In genomic region chr13:28582892-28583240, GRCh38 we compare ENCODE assay signal across 23 cellular contexts.
DNase-seq lines count a peak whose midpoint lies in the region; ATAC-seq, FAIRE-seq and TF ChIP-seq lines count a peak whose summit lies in the region.
"Had no signal": no experiment of that assay in that cellular context is flagged by ENCODE, and none has a peak within 500 bp of the region (broad histone marks: within the 10 kb centered on the region; RNA-seq: fewer than 3 reads in every experiment).

No MANE protein-coding gene starts in this region.

- H3K79me2 ChIP-seq in DOHH2 (ENCODE audit: control insufficient read depth, low read length) (no peaks in the 10 kb centered on the region), K562 (ENCODE audit: control insufficient read depth, insufficient read depth, low read length) (no peaks in the 10 kb centered on the region)

- in situ Hi-C loops in K562 (cut with MboI): no loop called here

- H3K9ac ChIP-seq in K562 (ENCODE audit: insufficient read depth in 1 of 2, low read depth in 2 of 2, low read length in 2 of 2): no peak overlapping the region

- H3K4me2 ChIP-seq in DOHH2 (ENCODE audit: low read length) (0 out of 2 replicates have a peak overlapping the region, but pooled peaks have one; percentile 11), K562 (ENCODE audit: insufficient read depth, low read length) (no peak overlapping the region)

- peak; percentile 19; the same call in 1 of the 3 replicates for ATAC-seq in K562
- ATAC-seq in GM18511 (IDR thresholded peaks at IDR 0.05; ENCODE audit: unreplicated experiment): no peak
- ATAC-seq: activated T-cell treated with anti-CD3 and anti-CD28 coated beads, Interleukin-2, amount 50 U/mL, for 4 hours; natural killer cell; pancreas had no signal

- CTCF ChIA-PET in K562 (lab: Yijun Ruan, JAX; ENCODE audit: low intra/inter-chr PET ratio): no interaction called here

- H3K27me3 ChIP-seq in DOHH2 (ENCODE audit: control insufficient read depth, low read length) (0 out of 2 replicates have a peak, but pooled peaks cover 3% of the 10 kb centered on the region), K562 (ENCODE audit: control insufficient read depth in 2 of 2, insufficient read depth in 2 of 2, low read length in 2 of 2) (no peaks in the 10 kb centered on the region), Peyer's patch (no peaks in the 10 kb centered on the region)
- H3K27me3 ChIP-seq: pancreas, sigmoid colon had no signal

- TF ChIP-seq POLR2A in K562 (conservative IDR thresholded peaks at IDR 0.05) (no peak), Peyer's patch (IDR thresholded peaks at IDR 0.05) (no peak)

- 52% methylated on average over 6 of the region's 8 CpGs for WGBS in K562 (ENCODE audit: insufficient coverage, low coverage, missing lambda C conversion rate)

- POLR2A ChIA-PET in K562 (lab: Yijun Ruan, JAX): no interaction called here

- no peaks in the 10 kb centered on the region for H3F3A ChIP-seq in DOHH2 (ENCODE audit: control insufficient read depth, insufficient read depth)

- H3K27ac ChIP-seq in DOHH2 (ENCODE audit: low read depth, low read length) (no peak overlapping the region), K562 (ENCODE audit: extremely low read depth, low read depth, low read length) (peak overlapping the region; percentile 44; the same call in 1 of the 3 replicates), Peyer's patch (no peak overlapping the region)
- H3K27ac ChIP-seq: pancreas, sigmoid colon had no signal

- TF ChIP-seq RAD21 in K562 (CRISPR knock-in tag; conservative IDR thresholded peaks at IDR 0.05 in 1 of 2, IDR thresholded peaks at IDR 0.05 in 1 of 2): no peak

- no peaks in the 10 kb centered on the region for H3K9me1 ChIP-seq in K562 (ENCODE audit: control insufficient read depth, insufficient read depth, low read length)

- FAIRE-seq in K562 (lab: Jason Lieb, UNC): no peak
- FAIRE-seq: HepG2, pancreas had no signal

- H4K20me1 ChIP-seq in DOHH2 (ENCODE audit: control insufficient read depth, insufficient read depth, low read depth, low read length) (no peaks in the 10 kb centered on the region), K562 (replicated peaks; ENCODE audit: control insufficient read depth, insufficient read depth, low read length) (no peaks in the 10 kb centered on the region)

- H3K4me1 ChIP-seq in DOHH2 (ENCODE audit: control insufficient read depth, low read length) (peaks cover 18% of the 10 kb centered on the region), K562 (replicated peaks in 1 of 2; ENCODE audit: control insufficient read depth in 2 of 2, insufficient read depth in 2 of 2, low read length in 2 of 2) (peaks cover 5 to 20% of the 10 kb centered on the region in 2 experiments; a peak in 3 of 5 replicates), Peyer's patch (no peaks in the 10 kb centered on the region)
- H3K4me1 ChIP-seq: pancreas, sigmoid colon had no signal

- H3K36me3 ChIP-seq in DOHH2 (ENCODE audit: control insufficient read depth, low read length) (no peaks in the 10 kb centered on the region), K562 (ENCODE audit: control insufficient read depth, insufficient read depth, low read length) (no peaks in the 10 kb centered on the region), Peyer's patch (no peaks in the 10 kb centered on the region)
- H3K36me3 ChIP-seq: pancreas, sigmoid colon had no signal

- no peaks in the 10 kb centered on the region for H3K9me2 ChIP-seq in DOHH2 (replicated peaks; ENCODE audit: control insufficient read depth, low read length)

- H3K4me3 ChIP-seq in DOHH2 (ENCODE audit: low read length) (no peak overlapping the region), K562 (no peak overlapping the region), Peyer's patch (no peak overlapping the region)
- H3K4me3 ChIP-seq: pancreas, sigmoid colon had no signal

- H3K9me3 ChIP-seq in DOHH2 (ENCODE audit: control insufficient read depth, insufficient read depth, low read length) (no peaks in the 10 kb centered on the region), K562 (replicated peaks; ENCODE audit: control insufficient read depth, insufficient read depth, low read depth, low read length) (no peaks in the 10 kb centered on the region), Peyer's patch (no peaks in the 10 kb centered on the region)
- H3K9me3 ChIP-seq: pancreas, sigmoid colon had no signal

- TF ChIP-seq CTCF in DOHH2 (IDR thresholded peaks at IDR 0.05; ENCODE audit: low read depth, low read length, poor library complexity, severe bottlenecking) (no peak), K562 (IDR thresholded peaks at IDR 0.05 in 2 of 3, conservative IDR thresholded peaks at IDR 0.05 in 1 of 3; ENCODE audit: insufficient read depth in 2 of 3, low read depth in 1 of 3, low read length in 3 of 3) (no peak), Peyer's patch (IDR thresholded peaks at IDR 0.05) (no peak)

- intact Hi-C loops in K562 (cut with micrococcal nuclease): no loop called here

- no TSS peak for BruUV-seq in K562 (replicated peaks; lab: Mats Ljungman, UMichigan)

- DNase-seq in AML-193 (lab: John Stamatoyannopoulos, UW): peak; percentile 17 to 33
- peak; percentile 54 for DNase-seq in MV-4-11 (lab: John Stamatoyannopoulos, UW)
- no peak for DNase-seq in K562 (ENCODE audit: extremely low read depth in 1 of 4, low spot score in 3 of 4)
- no peak for DNase-seq in Peyer's patch
- no peak for DNase-seq in T-helper 2 cell
- DNase-seq: activated CD4-positive, CD25-positive, alpha-beta regulatory T cell; activated CD8-positive, alpha-beta memory T cell treated with anti-CD3 and anti-CD28 coated beads for 24 hours; activated naive CD8-positive, alpha-beta T cell treated with anti-CD3 and anti-CD28 coated beads, Interleukin-2, amount 10 ng/mL, durations not matched to agents 7 days and 5 days; activated T-cell treated with anti-CD3 and anti-CD28 coated beads, Interleukin-2, amount 50 U/mL, for 4 hours; CD4-positive, alpha-beta memory T cell; effector CD4-positive, alpha-beta T cell; erythroblast; GF-D8; GOT3; natural killer cell; NCI-H1436 treated with DMSO at 0.1 percent for 48 hours; NCI-H526; pancreas; sigmoid colon; stimulated activated CD8-positive, alpha-beta memory T cell treated with anti-CD3 and anti-CD28 coated beads, Interleukin-4, amount 100 ng/mL, for 48 hours had no signal

- no peak for TF ChIP-seq EP300 in K562 (IDR thresholded peaks at IDR 0.05; ENCODE audit: low read length)

- H2AFZ ChIP-seq in K562 (ENCODE audit: low read depth, low read length): peak overlapping the region; percentile 67

TF ChIP-seq in K562, 482 proteins besides CTCF, POLR2A, EP300 and RAD21:
- peak; percentile 88 for TF ChIP-seq SPI1 (IDR thresholded peaks at IDR 0.05; ENCODE audit: borderline replicate concordance, low read depth, low read length)
- TF ChIP-seq PHTF2 (CRISPR knock-in tag; IDR thresholded peaks at IDR 0.05): no peak

Comparison
In these comparisons a context has a peak if more than half of its experiments do, and no peak if none do; other contexts are left out.
1. DNase-seq: peak in AML-193 (2 of 2) and MV-4-11 (single experiment); none in K562 (0 of 4), Peyer's patch (0 of 3) and T-helper 2 cell (0 of 5).